In the genomic region with DNA sequence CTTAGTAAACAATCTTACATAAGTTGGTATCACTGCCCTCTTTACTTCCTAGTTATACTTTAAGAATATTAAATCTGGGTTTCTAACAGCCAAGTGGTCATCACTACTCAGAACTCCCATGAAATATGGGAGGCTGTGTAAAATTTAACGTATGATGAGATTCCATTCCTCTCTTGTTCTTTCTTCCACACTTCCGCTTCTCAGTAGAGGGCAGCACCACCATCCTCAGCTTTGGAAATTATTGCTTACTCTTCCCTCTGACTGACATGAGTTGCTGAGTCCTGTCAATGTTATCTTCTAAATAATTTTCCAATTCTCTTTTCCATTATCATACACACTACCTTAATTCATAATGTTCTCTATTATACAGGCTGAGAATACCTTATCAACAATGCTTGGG, we compare ENCODE assay signal across 10 cellular contexts.
A peak's percentile ranks its signal among the peaks of the same experiment; 100 is the strongest.
DNase-seq lines count a peak whose midpoint lies in the region; ATAC-seq and TF ChIP-seq lines count a peak whose summit lies in the region.
"Had no signal": no experiment of that assay in that cellular context is flagged by ENCODE, and none has a peak within 500 bp of the region (broad histone marks: within the 10 kb centered on the region; RNA-seq: fewer than 3 reads in every experiment).

No MANE protein-coding gene starts in this region.

- no peak overlapping the region for H3K4me2 ChIP-seq in smooth muscle cell
- H3K4me2 ChIP-seq: BLaER1 had no signal

- no peak overlapping the region for H3K9ac ChIP-seq in smooth muscle cell (ENCODE audit: low read depth)
- H3K9ac ChIP-seq: BLaER1 had no signal

- no peaks in the 10 kb centered on the region for H3F3A ChIP-seq in smooth muscle cell (ENCODE audit: low read depth)

- H3K27ac ChIP-seq in smooth muscle cell (ENCODE audit: low read depth), result no peak overlapping the region
- H3K27ac ChIP-seq: BLaER1 had no signal

- H3K9me3 ChIP-seq in smooth muscle cell (replicated peaks; ENCODE audit: low read depth), result no peaks in the 10 kb centered on the region
- H3K9me3 ChIP-seq: BLaER1, mucosa of descending colon had no signal

- no peak overlapping the region for H2AFZ ChIP-seq in smooth muscle cell (ENCODE audit: low read depth)

- TF ChIP-seq CTCF in astrocyte of the spinal cord (IDR thresholded peaks at IDR 0.05; ENCODE audit: low read depth, low read length) (peak; percentile 32), smooth muscle cell (IDR thresholded peaks at IDR 0.05; ENCODE audit: borderline replicate concordance, insufficient read depth, poor library complexity, severe bottlenecking) (no peak)

- H3K79me2 ChIP-seq in smooth muscle cell (ENCODE audit: low read depth), result peaks cover 4% of the 10 kb centered on the region

- WGBS in smooth muscle cell (ENCODE audit: low lambda C conversion rate), result 71% methylated on average over 2 of the region's 2 CpGs

- H3K36me3 ChIP-seq in smooth muscle cell (ENCODE audit: low read depth), result no peaks in the 10 kb centered on the region

- in situ Hi-C loops in astrocyte of the spinal cord (cut with HindIII; ENCODE audit: low sequenced_read_pairs), result no loop called here

- peak; percentile 21 for DNase-seq in NCI-H82 (lab: John Stamatoyannopoulos, UW)
- DNase-seq in NCI-H82 treated with DMSO at 0.1 percent for 48 hours (lab: John Stamatoyannopoulos, UW; ENCODE audit: unreplicated experiment), result no peak
- peak; percentile 13 for DNase-seq in HuH-7 (ENCODE audit: low spot score)
- no peak for DNase-seq in astrocyte of the spinal cord (ENCODE audit: low read depth, low spot score)
- DNase-seq in midbrain (lab: John Stamatoyannopoulos, UW), result peak; percentile 10
- no peak for DNase-seq in DMS79 treated with DMSO at 0.1 percent for 48 hours (lab: John Stamatoyannopoulos, UW)
- DNase-seq in smooth muscle cell (lab: John Stamatoyannopoulos, UW; ENCODE audit: unreplicated experiment), result no peak

- no peaks in the 10 kb centered on the region for H4K20me1 ChIP-seq in smooth muscle cell (ENCODE audit: low read depth)

- H3K4me3 ChIP-seq in astrocyte of the spinal cord (ENCODE audit: low read depth, low read length), result no peak overlapping the region
- no peak overlapping the region for H3K4me3 ChIP-seq in smooth muscle cell
- H3K4me3 ChIP-seq: BLaER1, mucosa of descending colon had no signal

- no peak for ATAC-seq in HG03432 (IDR thresholded peaks at IDR 0.05; ENCODE audit: unreplicated experiment)
- ATAC-seq: mucosa of descending colon had no signal

- H3K27me3 ChIP-seq in smooth muscle cell (ENCODE audit: low read depth), result no peaks in the 10 kb centered on the region
- H3K27me3 ChIP-seq: BLaER1 had no signal

- peaks cover 14% of the 10 kb centered on the region for H3K4me1 ChIP-seq in smooth muscle cell (ENCODE audit: low read depth)
- H3K4me1 ChIP-seq: BLaER1 had no signal

Comparison
In these comparisons a context has a peak if more than half of its experiments do, and no peak if none do; other contexts are left out.
1. DNase-seq: peak in NCI-H82 (single experiment), HuH-7 (single experiment) and midbrain (single experiment); none in NCI-H82 treated with DMSO at 0.1 percent for 48 hours (single experiment), astrocyte of the spinal cord (single experiment), DMS79 treated with DMSO at 0.1 percent for 48 hours (single experiment) and smooth muscle cell (single experiment).